Comparison of ENCODE assay signal across 21 cellular contexts in genomic region chr2:11018651-11019185, GRCh38.
"Had no signal": no experiment of that assay in that cellular context is flagged by ENCODE, and none has a peak within 500 bp of the region (broad histone marks: within the 10 kb centered on the region; RNA-seq: fewer than 3 reads in every experiment).

No MANE protein-coding gene starts in this region.

- H3K36me3 Mint-ChIP-seq: stimulated activated naive B cell treated with anti-CD40 and anti-IgM and Interleukin-4, amounts not matched to agents 10 μg/mL and 1 μg/mL and 100 μg/mL, for 72 hours had no signal

- H3K4me3 ChIP-seq: dorsolateral prefrontal cortex, esophagus muscularis mucosa, gastroesophageal sphincter, hepatocyte, lung, ovary, testis, tibial nerve had no signal

- H3K4me2 ChIP-seq: hepatocyte had no signal

- H3K9me3 ChIP-seq: esophagus muscularis mucosa, gastroesophageal sphincter, ovary, testis, tibial nerve had no signal

- H3K27me3 ChIP-seq: dorsolateral prefrontal cortex, ovary, testis, tibial nerve had no signal

- H3K79me2 ChIP-seq: hepatocyte had no signal

- H3K27ac ChIP-seq: dorsolateral prefrontal cortex, epithelial cell of prostate, esophagus muscularis mucosa, gastroesophageal sphincter, hepatocyte, ovary, testis, tibial nerve had no signal

- H3K36me3 ChIP-seq: esophagus muscularis mucosa, gastroesophageal sphincter, ovary, tibial nerve had no signal

- H2AFZ ChIP-seq: hepatocyte had no signal

- H3K4me1 Mint-ChIP-seq: central memory CD8-positive, alpha-beta T cell; naive thymus-derived CD8-positive, alpha-beta T cell; stimulated activated naive B cell treated with anti-CD40 and anti-IgM and Interleukin-4, amounts not matched to agents 10 μg/mL and 1 μg/mL and 100 μg/mL, for 72 hours; stimulated activated naive CD8-positive, alpha-beta T cell treated with anti-CD3 and anti-CD28 coated beads, Interleukin-15, amount 100 ng/mL, for 72 hours had no signal

- H3K4me1 ChIP-seq: esophagus muscularis mucosa, gastroesophageal sphincter, testis, tibial nerve had no signal

- DNase-seq: cortex of kidney; dorsolateral prefrontal cortex; effector memory CD4-positive, alpha-beta T cell; left colon; left ventricle myocardium superior; naive thymus-derived CD8-positive, alpha-beta T cell; ovary; stimulated activated CD4-positive, alpha-beta T cell treated with anti-CD3 and anti-CD28 coated beads, Interleukin-2, amount 100 ng/mL, for 24 hours; stimulated activated CD4-positive, alpha-beta T cell treated with anti-CD3 and anti-CD28 coated beads, Interleukin-4, amount 100 ng/mL, for 4 hours; stimulated activated naive B cell treated with anti-CD40 and anti-IgM and Interleukin-4, amounts not matched to agents 10 μg/mL and 1 μg/mL and 100 μg/mL, for 72 hours; stimulated activated naive CD8-positive, alpha-beta T cell treated with anti-CD3 and anti-CD28 coated beads, Interleukin-15, amount 100 ng/mL, for 72 hours; testis had no signal

- ATAC-seq: gastroesophageal sphincter; left colon; left ventricle myocardium superior; naive thymus-derived CD8-positive, alpha-beta T cell; sciatic nerve; stimulated activated naive B cell treated with anti-CD40 and anti-IgM and Interleukin-4, amounts not matched to agents 10 μg/mL and 1 μg/mL and 100 μg/mL, for 72 hours; stimulated activated naive CD8-positive, alpha-beta T cell treated with anti-CD3 and anti-CD28 coated beads, Interleukin-15, amount 100 ng/mL, for 72 hours had no signal

- H3K4me3 Mint-ChIP-seq: central memory CD8-positive, alpha-beta T cell; naive thymus-derived CD8-positive, alpha-beta T cell; neural crest cell; stimulated activated naive B cell treated with anti-CD40 and anti-IgM and Interleukin-4, amounts not matched to agents 10 μg/mL and 1 μg/mL and 100 μg/mL, for 72 hours; stimulated activated naive CD8-positive, alpha-beta T cell treated with anti-CD3 and anti-CD28 coated beads, Interleukin-15, amount 100 ng/mL, for 72 hours had no signal

- H3K27ac Mint-ChIP-seq: naive thymus-derived CD8-positive, alpha-beta T cell; stimulated activated naive B cell treated with anti-CD40 and anti-IgM and Interleukin-4, amounts not matched to agents 10 μg/mL and 1 μg/mL and 100 μg/mL, for 72 hours; stimulated activated naive CD8-positive, alpha-beta T cell treated with anti-CD3 and anti-CD28 coated beads, Interleukin-15, amount 100 ng/mL, for 72 hours had no signal
